8 cellular contexts compared by ENCODE assay signal in genomic region chr18:5294618-5295230, GRCh38. TPM values are rescaled to one million over a fixed set of nuclear protein-coding genes. Genes with fewer than 3 reads are reported as not detected.
DNase-seq lines count a peak whose midpoint lies in the region; ATAC-seq and TF ChIP-seq lines count a peak whose summit lies in the region.

No MANE protein-coding gene starts in this region.

- ATAC-seq in GM19324 (IDR thresholded peaks at IDR 0.05; ENCODE audit: low FRiP score, unreplicated experiment), result peak; percentile 5
- ATAC-seq in HG03457 (IDR thresholded peaks at IDR 0.05; ENCODE audit: unreplicated experiment), result peak; percentile 8

- peak overlapping the region; percentile 94 for H2AFZ ChIP-seq in PC-9
- peak overlapping the region; percentile 56 for H2AFZ ChIP-seq in neuron (ENCODE audit: low read depth, low read length)

- H3K79me2 ChIP-seq in PC-9 (ENCODE audit: low read depth), result peaks cover 14% of the 10 kb centered on the region

- no peaks in the 10 kb centered on the region for H3K9me2 ChIP-seq in PC-9 (ENCODE audit: insufficient read depth)

- TF ChIP-seq CTCF in BE2C (IDR thresholded peaks at IDR 0.05; ENCODE audit: low read depth, low read length) (no peak), PC-9 (conservative IDR thresholded peaks at IDR 0.05) (no peak), fibroblast of the aortic adventitia (IDR thresholded peaks at IDR 0.05; ENCODE audit: insufficient read depth, low read length) (no peak)

- H3K36me3 ChIP-seq in BE2C, result peaks cover 4% of the 10 kb centered on the region; the same call in 1 of the 2 replicates
- H3K36me3 ChIP-seq in PC-9 (ENCODE audit: low read depth), result no peaks in the 10 kb centered on the region; the same call in 1 of the 2 replicates
- peaks cover 24% of the 10 kb centered on the region for H3K36me3 ChIP-seq in neuron (ENCODE audit: insufficient read depth, low read length)

- peaks cover 26% of the 10 kb centered on the region for H3K36me3 Mint-ChIP-seq in activated T-helper 1 cell treated with anti-CD3 and anti-CD28 coated beads, Interleukin-12 subunit alpha, Interleukin-12 subunit beta, Interleukin-2, Interleukin-4 antibody, amounts not matched to agents 30 ng/mL and 10 ng/mL and 1 ng/mL, durations not matched to agents 14 hours and 24 hours and 36 hours (ENCODE audit: low read depth)

- BruUV-seq in PC-9 (replicated peaks; lab: Mats Ljungman, UMichigan), result no TSS peak

- H4K20me1 ChIP-seq in PC-9 (ENCODE audit: insufficient read depth), result no peaks in the 10 kb centered on the region

- H3K27me3 ChIP-seq in BE2C, result no peaks in the 10 kb centered on the region
- peaks cover 10% of the 10 kb centered on the region for H3K27me3 ChIP-seq in PC-9 (ENCODE audit: insufficient read depth, low read depth)
- no peaks in the 10 kb centered on the region for H3K27me3 ChIP-seq in neuron (ENCODE audit: insufficient read depth, low read length)

- CTCF ChIA-PET in PC-9 (lab: Charles Lee), result interaction anchor here (0.5 kb wide), 1 partner anchor 11 kb away, joined by 3 read pairs; no protein-coding TSS in a partner anchor

- H3K9me3 ChIP-seq in BE2C (no peaks in the 10 kb centered on the region), PC-9 (ENCODE audit: insufficient read depth, low read depth) (no peaks in the 10 kb centered on the region), neuron (ENCODE audit: low read length) (no peaks in the 10 kb centered on the region)

- no peaks in the 10 kb centered on the region for H3K4me1 ChIP-seq in BE2C
- peaks cover 9% of the 10 kb centered on the region for H3K4me1 ChIP-seq in PC-9 (replicated peaks; ENCODE audit: insufficient read depth)
- H3K4me1 ChIP-seq in neuron (ENCODE audit: insufficient read depth, low read length), result peaks cover 8% of the 10 kb centered on the region

- intact Hi-C loops in PC-9 (cut with micrococcal nuclease; ENCODE audit: unreplicated experiment), result no loop called here
- intact Hi-C loops in activated T-helper 1 cell treated with anti-CD3 and anti-CD28 coated beads, Interleukin-12 subunit alpha, Interleukin-12 subunit beta, Interleukin-2, Interleukin-4 antibody, amounts not matched to agents 30 ng/mL and 10 ng/mL and 1 ng/mL, durations not matched to agents 14 hours and 24 hours and 36 hours (cut with micrococcal nuclease), result loop anchor here (1.0 to 5.0 kb wide), 3 partner anchors 11 to 1847 kb away; no protein-coding TSS in a partner anchor

- DNase-seq in BE2C (peak; percentile 26), PC-9 (peak in 1 of 2 experiments; percentile 57), fibroblast of the aortic adventitia (ENCODE audit: low read depth) (peak; percentile 56)
- DNase-seq in activated T-helper 1 cell treated with anti-CD3 and anti-CD28 coated beads, Interleukin-12 subunit alpha, Interleukin-12 subunit beta, Interleukin-2, Interleukin-4 antibody, amounts not matched to agents 30 ng/mL and 10 ng/mL and 1 ng/mL, durations not matched to agents 14 hours and 24 hours and 36 hours (ENCODE audit: low spot score), result peak; percentile 49

- H3K4me3 Mint-ChIP-seq in activated T-helper 1 cell treated with anti-CD3 and anti-CD28 coated beads, Interleukin-12 subunit alpha, Interleukin-12 subunit beta, Interleukin-2, Interleukin-4 antibody, amounts not matched to agents 30 ng/mL and 10 ng/mL and 1 ng/mL, durations not matched to agents 14 hours and 24 hours and 36 hours, result peak overlapping the region; percentile 86

- H3K4me2 ChIP-seq in PC-9, result peak overlapping the region; percentile 86

- H3F3A ChIP-seq in PC-9 (ENCODE audit: insufficient read depth, low read depth), result peaks cover 19% of the 10 kb centered on the region; the same call in 1 of the 2 replicates

- H3K27ac Mint-ChIP-seq in activated T-helper 1 cell treated with anti-CD3 and anti-CD28 coated beads, Interleukin-12 subunit alpha, Interleukin-12 subunit beta, Interleukin-2, Interleukin-4 antibody, amounts not matched to agents 30 ng/mL and 10 ng/mL and 1 ng/mL, durations not matched to agents 14 hours and 24 hours and 36 hours, result peak overlapping the region; percentile 92

- H3K27ac ChIP-seq in PC-9, result peak overlapping the region; percentile 53
- peak overlapping the region; percentile 96 for H3K27ac ChIP-seq in temporal lobe (ENCODE audit: low read depth, low read length)

- H3K9me3 Mint-ChIP-seq in activated T-helper 1 cell treated with anti-CD3 and anti-CD28 coated beads, Interleukin-12 subunit alpha, Interleukin-12 subunit beta, Interleukin-2, Interleukin-4 antibody, amounts not matched to agents 30 ng/mL and 10 ng/mL and 1 ng/mL, durations not matched to agents 14 hours and 24 hours and 36 hours, result no peaks in the 10 kb centered on the region

- POLR2A ChIA-PET in PC-9 (lab: Charles Lee; ENCODE audit: unreplicated experiment), result interaction anchor here (0.6 to 0.9 kb wide), 2 partner anchors 57 to 1585 kb away, joined by 3 read pairs; no protein-coding TSS in a partner anchor

- peaks cover 34% of the 10 kb centered on the region for H3K4me1 Mint-ChIP-seq in activated T-helper 1 cell treated with anti-CD3 and anti-CD28 coated beads, Interleukin-12 subunit alpha, Interleukin-12 subunit beta, Interleukin-2, Interleukin-4 antibody, amounts not matched to agents 30 ng/mL and 10 ng/mL and 1 ng/mL, durations not matched to agents 14 hours and 24 hours and 36 hours (ENCODE audit: low read depth)

- peak overlapping the region; percentile 71 for H3K4me3 ChIP-seq in BE2C (ENCODE audit: low read depth, low read length)
- H3K4me3 ChIP-seq in PC-9, result peak overlapping the region; percentile 73
- peak overlapping the region; percentile 89 for H3K4me3 ChIP-seq in fibroblast of the aortic adventitia (ENCODE audit: low read depth, low read length)
- H3K4me3 ChIP-seq in neuron (ENCODE audit: low read length), result peak overlapping the region; percentile 96

- H3K27me3 Mint-ChIP-seq in activated T-helper 1 cell treated with anti-CD3 and anti-CD28 coated beads, Interleukin-12 subunit alpha, Interleukin-12 subunit beta, Interleukin-2, Interleukin-4 antibody, amounts not matched to agents 30 ng/mL and 10 ng/mL and 1 ng/mL, durations not matched to agents 14 hours and 24 hours and 36 hours (ENCODE audit: insufficient read depth), result peaks cover 6% of the 10 kb centered on the region

RNA-seq across cellular contexts. Expression of gene ZBTB14, which starts 0.8 kb away (rescaled TPM):
- 4.8 TPM for polyA plus RNA-seq in BE2C (2012; ENCODE audit: insufficient read depth, insufficient read length, low read depth)
- 14.2 and 15.7 TPM in 2 replicates for total RNA-seq in PC-9 (2021)
- 17.1 and 19.5 TPM in 2 replicates for total RNA-seq in activated T-helper 1 cell treated with anti-CD3 and anti-CD28 coated beads, Interleukin-12 subunit alpha, Interleukin-12 subunit beta, Interleukin-2, Interleukin-4 antibody, amounts not matched to agents 30 ng/mL and 10 ng/mL and 1 ng/mL, durations not matched to agents 14 hours and 24 hours and 36 hours
- 17.4 and 35.8 TPM in 2 replicates for total RNA-seq in fibroblast of the aortic adventitia (ENCODE audit: low replicate concordance)
- total RNA-seq in temporal lobe, result 18.9 TPM
